ENCODE assay signal across 1 cellular context in genomic region chr5:73338201-73339126, GRCh38.
TF ChIP-seq lines count a peak whose summit lies in the region.

No MANE protein-coding gene starts in this region.

TF ChIP-seq in GM23338, 12 proteins besides CTCF, POLR2A, EP300 and RAD21 (continued from another document):
- no peak for TF ChIP-seq REST (IDR thresholded peaks at IDR 0.05; ENCODE audit: unreplicated experiment)
- no peak for TF ChIP-seq ZNF114 (CRISPR knock-in tag; IDR thresholded peaks at IDR 0.05)
- TF ChIP-seq ETS1 (IDR thresholded peaks at IDR 0.05), result no peak
- no peak for TF ChIP-seq EZH2 (IDR thresholded peaks at IDR 0.05; ENCODE audit: low read depth, unreplicated experiment)
- TF ChIP-seq POLR2AphosphoS5 (IDR thresholded peaks at IDR 0.05; ENCODE audit: low read depth), result no peak
- no peak for TF ChIP-seq EZH2phosphoT487 (IDR thresholded peaks at IDR 0.05; ENCODE audit: unreplicated experiment)
- no peak for TF ChIP-seq CREB1 (CRISPR knock-in tag; IDR thresholded peaks at IDR 0.05; ENCODE audit: low read depth)
- no peak for TF ChIP-seq ZNF331 (CRISPR knock-in tag; IDR thresholded peaks at IDR 0.05; ENCODE audit: low read depth)
- no peak for TF ChIP-seq STAT1 (IDR thresholded peaks at IDR 0.05; ENCODE audit: unreplicated experiment)
- TF ChIP-seq JUNB (IDR thresholded peaks at IDR 0.05; ENCODE audit: unreplicated experiment), result no peak
